ENCODE assay signal across 20 cellular contexts in genomic region chr9:38336341-38336740, GRCh38. TPM values are rescaled to one million over a fixed set of nuclear protein-coding genes. Genes with fewer than 3 reads are reported as not detected.
DNase-seq lines count a peak whose midpoint lies in the region; ATAC-seq and TF ChIP-seq lines count a peak whose summit lies in the region.
"Had no signal": no experiment of that assay in that cellular context is flagged by ENCODE, and none has a peak within 500 bp of the region (broad histone marks: within the 10 kb centered on the region; RNA-seq: fewer than 3 reads in every experiment).

No MANE protein-coding gene starts in this region.

- H3K4me3 ChIP-seq in left ventricle myocardium inferior = no peak overlapping the region
- no peak overlapping the region for H3K4me3 ChIP-seq in endodermal cell (ENCODE audit: low read length)
- H3K4me3 ChIP-seq in neuronal stem cell (ENCODE audit: low read length in 2 of 2) = no peak overlapping the region
- no peak overlapping the region for H3K4me3 ChIP-seq in psoas muscle
- H3K4me3 ChIP-seq: BLaER1, SK-N-MC had no signal

- H2AK5ac ChIP-seq in neuronal stem cell (ENCODE audit: low read depth, low read length) = no peak overlapping the region

- H3K27me3 Mint-ChIP-seq in endodermal cell (ENCODE audit: insufficient read depth) = peaks cover 18% of the 10 kb centered on the region

- ATAC-seq in left ventricle myocardium superior = peak; percentile 39
- ATAC-seq in psoas muscle = no peak
- no peak for ATAC-seq in esophagus mucosa
- ATAC-seq: HepG2, Panc1 had no signal

- H3K9me3 ChIP-seq in left ventricle myocardium inferior (replicated peaks) = no peaks in the 10 kb centered on the region
- no peaks in the 10 kb centered on the region for H3K9me3 ChIP-seq in endodermal cell (ENCODE audit: control insufficient read depth, low read length)
- H3K9me3 ChIP-seq in neuronal stem cell (replicated peaks in 1 of 2; ENCODE audit: control insufficient read depth in 2 of 2, insufficient read depth in 1 of 2, low read depth in 1 of 2, low read length in 2 of 2) = no peaks in the 10 kb centered on the region
- H3K9me3 ChIP-seq in psoas muscle = no peaks in the 10 kb centered on the region
- H3K9me3 ChIP-seq: BLaER1 had no signal

- no peaks in the 10 kb centered on the region for H3K79me1 ChIP-seq in neuronal stem cell (ENCODE audit: low read depth, low read length)

- no peak overlapping the region for H3K23ac ChIP-seq in neuronal stem cell (ENCODE audit: low read depth, low read length, poor library complexity)

- no peak overlapping the region for H4K91ac ChIP-seq in neuronal stem cell (ENCODE audit: low read depth, low read length, poor library complexity)

- H2BK12ac ChIP-seq in neuronal stem cell (ENCODE audit: low read length) = no peak overlapping the region

- no peak overlapping the region for H3K18ac ChIP-seq in neuronal stem cell (ENCODE audit: low read length)

- no peaks in the 10 kb centered on the region for H3K36me3 ChIP-seq in left ventricle myocardium inferior
- H3K36me3 ChIP-seq in endodermal cell (ENCODE audit: control insufficient read depth, insufficient read depth, low read length) = no peaks in the 10 kb centered on the region
- H3K36me3 ChIP-seq in neuronal stem cell (replicated peaks in 1 of 2; ENCODE audit: control insufficient read depth in 2 of 2, insufficient read depth in 2 of 2, low read length in 2 of 2) = no peaks in the 10 kb centered on the region
- H3K36me3 ChIP-seq in psoas muscle (ENCODE audit: insufficient read depth in 1 of 2, low read depth in 1 of 2) = no peaks in the 10 kb centered on the region
- H3K36me3 ChIP-seq: BLaER1 had no signal

- 86 to 88% methylated on average over 3 to 8 of the region's 8 CpGs for WGBS in endodermal cell (ENCODE audit: insufficient coverage in 1 of 2, insufficient read length in 1 of 2), 2 experiments
- no CpG with 5 or more reads among the region's 8 CpGs for WGBS in neuronal stem cell (ENCODE audit: extremely low coverage in 2 of 2, insufficient read length in 2 of 2, insufficient replicate concordance in 1 of 2), 2 donors
- WGBS in psoas muscle, 3 donors = 69 to 75% (median 70%) methylated on average over 8 of the region's 8 CpGs

- no peak overlapping the region for H3K14ac ChIP-seq in neuronal stem cell (ENCODE audit: low read length)

- H3K9me3 Mint-ChIP-seq in endodermal cell = peaks cover 6% of the 10 kb centered on the region
- H3K9me3 Mint-ChIP-seq: H9 had no signal

- H3K4ac ChIP-seq in neuronal stem cell (ENCODE audit: low read length) = no peak overlapping the region

- H3K4me2 ChIP-seq in neuronal stem cell (ENCODE audit: insufficient read depth, low read length, poor library complexity, severe bottlenecking) = no peak overlapping the region
- H3K4me2 ChIP-seq: BLaER1 had no signal

- no peak overlapping the region for H3K9ac ChIP-seq in endodermal cell (ENCODE audit: extremely low read depth, low read length, poor library complexity, severe bottlenecking)
- H3K9ac ChIP-seq in neuronal stem cell (ENCODE audit: low read depth, low read length, poor library complexity) = no peak overlapping the region
- H3K9ac ChIP-seq: BLaER1 had no signal

- H3K27me3 ChIP-seq in left ventricle myocardium inferior (ENCODE audit: low read depth) (peaks cover 14% of the 10 kb centered on the region), endodermal cell (ENCODE audit: control insufficient read depth, insufficient read depth, low read length, poor library complexity, severe bottlenecking) (no peaks in the 10 kb centered on the region), neuronal stem cell (ENCODE audit: control insufficient read depth in 3 of 3, insufficient read depth in 3 of 3, low read depth in 1 of 3, low read length in 3 of 3) (peaks cover 0 to 9% (median 0%) of the 10 kb centered on the region in 3 experiments), psoas muscle (ENCODE audit: insufficient read depth in 3 of 3, low read length in 2 of 3) (no peaks in the 10 kb centered on the region)
- H3K27me3 ChIP-seq: BLaER1 had no signal

- DNase-seq in left ventricle myocardium superior (no peak), left ventricle myocardium inferior (no peak), endodermal cell (peak; percentile 48), neuronal stem cell (ENCODE audit: low spot score) (no peak), psoas muscle (no peak), UCSD-AML1 (lab: John Stamatoyannopoulos, UW; ENCODE audit: unreplicated experiment) (no peak)
- DNase-seq: CD4-positive, CD25-positive, alpha-beta regulatory T cell; H9; Kasumi-1; NCI-H1105; NCI-H1436 treated with DMSO at 0.1 percent for 48 hours; NCI-H2029; NCI-H526 treated with DMSO at 0.1 percent for 48 hours; SIG-M5 had no signal

- no peaks in the 10 kb centered on the region for H3K36me3 Mint-ChIP-seq in endodermal cell (ENCODE audit: low read depth)
- H3K36me3 Mint-ChIP-seq: CD4-positive, CD25-positive, alpha-beta regulatory T cell had no signal

- no peak overlapping the region for H3K4me3 Mint-ChIP-seq in endodermal cell
- H3K4me3 Mint-ChIP-seq: CD4-positive, CD25-positive, alpha-beta regulatory T cell; H9 had no signal

- no peak overlapping the region for H3K27ac ChIP-seq in left ventricle myocardium inferior (replicated peaks)
- H3K27ac ChIP-seq in endodermal cell (ENCODE audit: low read depth, low read length) = no peak overlapping the region
- H3K27ac ChIP-seq in neuronal stem cell (replicated peaks; ENCODE audit: low read length) = no peak overlapping the region
- H3K27ac ChIP-seq in psoas muscle = no peak overlapping the region
- H3K27ac ChIP-seq: BLaER1, RWPE1, SK-N-MC had no signal

- no peak overlapping the region for H2BK120ac ChIP-seq in neuronal stem cell (ENCODE audit: low read depth, low read length)

- no peak overlapping the region for H2BK5ac ChIP-seq in neuronal stem cell (ENCODE audit: low read length)

- peaks cover 43% of the 10 kb centered on the region for H3K4me1 Mint-ChIP-seq in endodermal cell
- H3K4me1 Mint-ChIP-seq: CD4-positive, CD25-positive, alpha-beta regulatory T cell had no signal

- peak overlapping the region; percentile 9 for H2AFZ ChIP-seq in neuronal stem cell (ENCODE audit: low read length)

- no peak overlapping the region for H2BK15ac ChIP-seq in neuronal stem cell (ENCODE audit: low read length)

- H4K8ac ChIP-seq in neuronal stem cell (ENCODE audit: low read depth, low read length) = no peak overlapping the region

- H3K27ac Mint-ChIP-seq in endodermal cell = no peak overlapping the region
- H3K27ac Mint-ChIP-seq: CD4-positive, CD25-positive, alpha-beta regulatory T cell had no signal

- intact Hi-C loops in left ventricle myocardium superior (cut with micrococcal nuclease) (no loop called here), left ventricle myocardium inferior (cut with micrococcal nuclease) (no loop called here), psoas muscle (cut with DNase I) (no loop called here)

- H3K4me1 ChIP-seq in left ventricle myocardium inferior = no peaks in the 10 kb centered on the region
- peaks cover 3% of the 10 kb centered on the region for H3K4me1 ChIP-seq in endodermal cell (ENCODE audit: control insufficient read depth, insufficient read depth, low read length)
- peaks cover 3% of the 10 kb centered on the region in 2 donors for H3K4me1 ChIP-seq in neuronal stem cell (ENCODE audit: control insufficient read depth in 2 of 2, insufficient read depth in 1 of 2, low read depth in 1 of 2, low read length in 2 of 2)
- H3K4me1 ChIP-seq in psoas muscle = no peaks in the 10 kb centered on the region
- H3K4me1 ChIP-seq: BLaER1 had no signal

- TF ChIP-seq CTCF in left ventricle myocardium inferior (IDR thresholded peaks at IDR 0.05; ENCODE audit: borderline replicate concordance) (no peak), endodermal cell (conservative IDR thresholded peaks at IDR 0.05) (no peak), psoas muscle (IDR thresholded peaks at IDR 0.05) (no peak)

RNA-seq across cellular contexts. Expression of gene ALDH1B1, which starts 56.2 kb away (rescaled TPM):
- 15.7 TPM for total RNA-seq in left ventricle myocardium superior
- 21.6 TPM for total RNA-seq in left ventricle myocardium inferior
- total RNA-seq in endodermal cell = 10 to 100 TPM; 47.7 to 59.9 TPM
- polyA plus RNA-seq in endodermal cell (2013, experiment 1 of 2) = 22.3 TPM
- polyA plus RNA-seq in endodermal cell (2013, experiment 2 of 2) = 20.0 TPM
- 24.0 TPM for polyA plus RNA-seq in neuronal stem cell (2013, experiment 1 of 2)
- polyA plus RNA-seq in neuronal stem cell (2013, experiment 2 of 2) = 24.2 TPM
- 100 to 1,000 TPM in 3 of 4 donors, 10 to 100 TPM in 1; 24.9 to 120 (median 107) TPM for total RNA-seq in psoas muscle
- polyA plus RNA-seq in psoas muscle = 10 to 100 TPM; 34.3 to 46.9 (median 45.3) TPM
- total RNA-seq in esophagus mucosa = 4.2 TPM
